Comparison of ENCODE assay signal across 27 cellular contexts in genomic region chr11:75230621-75231020, GRCh38. TPM values are rescaled to one million over a fixed set of nuclear protein-coding genes. Genes with fewer than 3 reads are reported as not detected.
"Had no signal": no experiment of that assay in that cellular context is flagged by ENCODE, and none has a peak within 500 bp of the region (broad histone marks: within the 10 kb centered on the region; RNA-seq: fewer than 3 reads in every experiment).

No MANE protein-coding gene starts in this region.

- DNase-seq: activated B cell treated with CpG ODN at 0.5 μM for 24 hours; activated CD4-positive, alpha-beta memory T cell treated with anti-CD3 and anti-CD28 coated beads for 36 hours; activated CD4-positive, alpha-beta T cell treated with anti-CD3 and anti-CD28 coated beads for 4 hours; activated CD4-positive, alpha-beta T cell treated with anti-CD3 and anti-CD28 coated beads, Interleukin-2, amount 10 ng/mL, durations not matched to agents 24 days and 14 days; activated CD4-positive, alpha-beta T cell treated with anti-CD3 and anti-CD28 coated beads, Interleukin-2, amount 50 U/mL, for 1 hour; activated CD4-positive, alpha-beta T cell treated with anti-CD3 and anti-CD28 coated beads, Interleukin-2, amount 50 U/mL, for 4 hours; activated CD4-positive, CD25-positive, alpha-beta regulatory T cell treated with anti-CD3 and anti-CD28 coated beads, Interleukin-2, amount 50 U/mL, for 72 hours; activated CD8-positive, alpha-beta T cell treated with anti-CD3 and anti-CD28 coated beads for 36 hours; activated gamma-delta T cell treated with Interleukin-2 at 50 U/mL for 16 hours; activated naive CD4-positive, alpha-beta T cell; activated naive CD4-positive, alpha-beta T cell treated with anti-CD3 and anti-CD28 coated beads for 36 hours; activated naive CD4-positive, alpha-beta T cell treated with anti-CD3 and anti-CD28 coated beads, Interleukin-2, amount 50 U/mL, for 16 hours; activated naive CD8-positive, alpha-beta T cell treated with anti-CD3 and anti-CD28 coated beads for 36 hours; activated T-cell treated with anti-CD3 and anti-CD28 coated beads for 4 hours; activated T-cell treated with anti-CD3 and anti-CD28 coated beads, Interleukin-2, amount 50 U/mL, for 1 hour; activated T-cell treated with anti-CD3 and anti-CD28 coated beads, Interleukin-2, amount 50 U/mL, for 4 hours; activated T-cell treated with anti-CD3 and anti-CD28 coated beads, Interleukin-2, amount 50 U/mL, for 72 hours; amniotic stem cell; aorta; body of pancreas; brain microvascular endothelial cell; cerebellar nuclear complex; T-helper 1 cell; T-helper 2 cell; T-helper 9 cell had no signal

- ATAC-seq: activated CD8-positive, alpha-beta T cell treated with anti-CD3 and anti-CD28 coated beads for 36 hours; activated naive CD4-positive, alpha-beta T cell treated with anti-CD3 and anti-CD28 coated beads, Interleukin-2, amount 50 U/mL, for 72 hours; activated T-cell treated with anti-CD3 and anti-CD28 coated beads, Interleukin-2, amount 50 U/mL, for 4 hours; activated T-cell treated with anti-CD3 and anti-CD28 coated beads, Interleukin-2, amount 50 U/mL, for 72 hours; activated T-helper 17 cell treated with anti-CD3 and anti-CD28 coated beads, Interleukin-2, amount 50 U/mL, for 72 hours; body of pancreas had no signal

RNA-seq across cellular contexts. Expression of gene TPBGL, which starts 10.0 kb away (rescaled TPM):
- total RNA-seq: activated B cell treated with CpG ODN at 0.5 μM for 24 hours; activated naive CD4-positive, alpha-beta T cell treated with anti-CD3 and anti-CD28 coated beads for 36 hours had no signal
